ENCODE assay signal across 11 cellular contexts in the genomic region with DNA sequence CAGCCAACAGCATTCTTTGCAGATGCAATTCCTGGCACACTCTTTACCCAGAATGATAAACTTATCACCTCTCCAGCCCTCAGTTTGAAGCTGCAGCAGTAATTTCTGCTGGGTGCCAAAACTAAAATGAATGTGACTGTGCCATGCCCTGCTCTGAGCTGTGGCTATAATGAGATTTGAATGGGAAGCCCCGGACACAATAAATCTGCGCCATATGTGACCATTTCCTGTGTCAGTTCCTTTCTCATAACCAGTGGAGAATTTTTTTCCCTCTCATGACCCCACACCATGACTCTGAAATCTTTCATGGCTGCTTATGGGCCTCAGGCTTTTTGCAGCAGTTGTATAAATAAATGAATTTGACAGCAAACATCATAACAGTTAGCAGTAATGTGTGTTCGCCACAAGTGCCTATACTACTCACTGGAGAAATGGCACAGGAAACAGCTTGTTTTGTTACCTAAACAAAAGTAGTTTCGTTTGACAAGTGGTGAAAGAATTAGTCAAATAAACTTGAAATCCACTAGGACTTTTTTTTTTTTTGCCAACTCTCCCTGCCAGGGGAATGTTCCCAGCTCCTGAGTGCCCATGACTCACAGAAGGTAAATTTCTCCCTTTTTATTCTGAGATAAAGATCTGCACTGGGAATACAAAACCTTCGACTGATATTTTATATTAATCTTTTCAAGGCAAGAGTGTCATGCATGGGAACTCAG.
DNase-seq lines count a peak whose midpoint lies in the region; ATAC-seq, FAIRE-seq and TF ChIP-seq lines count a peak whose summit lies in the region.
"Had no signal": no experiment of that assay in that cellular context is flagged by ENCODE, and none has a peak within 500 bp of the region (broad histone marks: within the 10 kb centered on the region; RNA-seq: fewer than 3 reads in every experiment).

No MANE protein-coding gene starts in this region.

- H3K27ac ChIP-seq in Panc1 (ENCODE audit: low read length), result no peak overlapping the region
- no peak overlapping the region for H3K27ac ChIP-seq in gastroesophageal sphincter
- H3K27ac ChIP-seq: thoracic aorta had no signal

- H3K4me3 ChIP-seq in Panc1 (ENCODE audit: low read depth in 2 of 2, low read length in 2 of 2) (no peak overlapping the region), gastroesophageal sphincter (no peak overlapping the region)
- H3K4me3 ChIP-seq: thoracic aorta had no signal

- intact Hi-C loops in Panc1 (cut with micrococcal nuclease; ENCODE audit: unreplicated experiment), result no loop called here

- TF ChIP-seq CTCF in Panc1 (IDR thresholded peaks at IDR 0.05), result no peak
- TF ChIP-seq CTCF in gastroesophageal sphincter (IDR thresholded peaks at IDR 0.05), result no peak

- H3K27me3 ChIP-seq in Panc1 (ENCODE audit: control insufficient read depth, insufficient read depth, low read length) (no peaks in the 10 kb centered on the region), gastroesophageal sphincter (no peaks in the 10 kb centered on the region)

- no peak for TF ChIP-seq POLR2A in gastroesophageal sphincter (IDR thresholded peaks at IDR 0.05)

- CTCF ChIA-PET in Panc1 (lab: Charles Lee), result no interaction called here

- H3K36me3 ChIP-seq in Panc1 (ENCODE audit: control insufficient read depth, insufficient read depth, low read length) (no peaks in the 10 kb centered on the region), gastroesophageal sphincter (no peaks in the 10 kb centered on the region)
- H3K36me3 ChIP-seq: thoracic aorta had no signal

- FAIRE-seq in frontal cortex (lab: Jason Lieb, UNC), result no peak

- ATAC-seq in HG02852 (IDR thresholded peaks at IDR 0.05; ENCODE audit: unreplicated experiment) (peak; percentile 85), Panc1 (peak; percentile 60; the same call in 1 of the 2 replicates), gastroesophageal sphincter (no peak)

- POLR2A ChIA-PET in Panc1 (lab: Charles Lee), result interaction anchor here (0.6 kb wide), 1 partner anchor 578 kb away, joined by 4 read pairs; no protein-coding TSS in a partner anchor

- H3K9me3 ChIP-seq in Panc1 (ENCODE audit: control insufficient read depth, insufficient read depth, low read depth, low read length), result no peaks in the 10 kb centered on the region
- H3K9me3 ChIP-seq in gastroesophageal sphincter, result no peaks in the 10 kb centered on the region
- H3K9me3 ChIP-seq: thoracic aorta had no signal

- in situ Hi-C loops in Panc1 (cut with HindIII; ENCODE audit: low pct_unique_long_range_greater_than_20kb, low sequenced_read_pairs), result no loop called here

- 12 to 15% methylated on average over 5 of the region's 5 CpGs for WGBS in gastroesophageal sphincter (ENCODE audit: low coverage in 1 of 2), 2 donors

- TF ChIP-seq EP300 in gastroesophageal sphincter (IDR thresholded peaks at IDR 0.05), result no peak

- DNase-seq in NCI-H146 (lab: John Stamatoyannopoulos, UW), result peak; percentile 28
- DNase-seq in NCI-H146 treated with DMSO at 0.1 percent for 48 hours (lab: John Stamatoyannopoulos, UW; ENCODE audit: unreplicated experiment), result no peak
- no peak for DNase-seq in Panc1 (ENCODE audit: low read depth, low spot score)
- peak; percentile 72 for DNase-seq in renal cortical epithelial cell (ENCODE audit: low read depth)
- no peak for DNase-seq in frontal cortex (ENCODE audit: low spot score in 2 of 2)
- DNase-seq in occipital lobe (lab: John Stamatoyannopoulos, UW), result no peak
- DNase-seq: effector CD8-positive, alpha-beta T cell; KBM-7 had no signal

- BruUV-seq in Panc1 (replicated peaks; lab: Mats Ljungman, UMichigan), result no TSS peak

- H3K4me1 ChIP-seq in Panc1 (ENCODE audit: control insufficient read depth, insufficient read depth, low read length) (no peaks in the 10 kb centered on the region), gastroesophageal sphincter (peaks cover 0 to 12% (median 0%) of the 10 kb centered on the region in 3 donors)

Comparison
In these comparisons a context has a peak if more than half of its experiments do, and no peak if none do; other contexts are left out.
1. DNase-seq: peak in NCI-H146 (single experiment) and renal cortical epithelial cell (single experiment); none in NCI-H146 treated with DMSO at 0.1 percent for 48 hours (single experiment), Panc1 (single experiment), frontal cortex (0 of 2) and occipital lobe (single experiment).